In the genomic region with DNA sequence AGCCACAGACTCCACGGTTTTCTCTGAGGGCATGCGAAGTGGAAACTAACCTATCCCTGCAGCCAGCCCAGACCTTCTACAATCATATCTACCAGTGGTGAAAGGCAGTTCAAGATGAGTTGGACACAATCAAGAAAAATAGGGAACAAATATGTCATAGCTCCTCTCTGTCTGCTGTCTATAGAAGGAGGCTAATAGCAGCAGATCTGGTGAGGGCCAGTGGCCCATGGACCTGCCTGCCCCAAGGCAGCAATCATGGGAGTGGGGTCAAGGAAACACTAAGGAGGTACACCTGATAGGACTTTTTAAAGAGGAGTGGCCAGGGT, we compare ENCODE assay signal across 1 cellular context.
TF ChIP-seq lines count a peak whose summit lies in the region.

No MANE protein-coding gene starts in this region.

TF ChIP-seq in H1, 55 proteins besides CTCF, POLR2A, EP300 and RAD21:
- TF ChIP-seq SIRT6 (IDR thresholded peaks at IDR 0.05; ENCODE audit: low read length) (no peak), CEBPB (IDR thresholded peaks at IDR 0.05; ENCODE audit: low read depth, low read length) (no peak), ASH2L (IDR thresholded peaks at IDR 0.05; ENCODE audit: low read length) (no peak), TEAD4 (IDR thresholded peaks at IDR 0.05; ENCODE audit: low read depth, low read length) (no peak), NANOG (IDR thresholded peaks at IDR 0.05; ENCODE audit: insufficient read depth, low read depth, low read length, poor library complexity, severe bottlenecking) (no peak), RXRA (IDR thresholded peaks at IDR 0.05; ENCODE audit: insufficient read depth, low read depth, low read length) (no peak), PHF8 (conservative IDR thresholded peaks at IDR 0.05; ENCODE audit: low read depth, low read length) (no peak), HDAC2 (IDR thresholded peaks at IDR 0.05; ENCODE audit: borderline replicate concordance in 1 of 2, low read depth in 2 of 2, low read length in 2 of 2) (no peak), BRCA1 (IDR thresholded peaks at IDR 0.05; ENCODE audit: low read depth, low read length) (no peak), YY1 (IDR thresholded peaks at IDR 0.05; ENCODE audit: low read depth, low read length) (no peak), SUZ12 (IDR thresholded peaks at IDR 0.05; ENCODE audit: low read length) (no peak), TAF1 (IDR thresholded peaks at IDR 0.05; ENCODE audit: low read depth, low read length) (no peak), KDM1A (IDR thresholded peaks at IDR 0.05; ENCODE audit: borderline replicate concordance, low read length) (no peak), RFX5 (IDR thresholded peaks at IDR 0.05; ENCODE audit: borderline replicate concordance, low read depth, low read length) (no peak), FOSL1 (IDR thresholded peaks at IDR 0.05; ENCODE audit: insufficient read depth, low read depth, low read length) (no peak), CBX8 (IDR thresholded peaks at IDR 0.05; ENCODE audit: borderline replicate concordance, low read depth, low read length) (no peak), SRF (IDR thresholded peaks at IDR 0.05; ENCODE audit: low read depth, low read length) (no peak)
